In the genomic region with DNA sequence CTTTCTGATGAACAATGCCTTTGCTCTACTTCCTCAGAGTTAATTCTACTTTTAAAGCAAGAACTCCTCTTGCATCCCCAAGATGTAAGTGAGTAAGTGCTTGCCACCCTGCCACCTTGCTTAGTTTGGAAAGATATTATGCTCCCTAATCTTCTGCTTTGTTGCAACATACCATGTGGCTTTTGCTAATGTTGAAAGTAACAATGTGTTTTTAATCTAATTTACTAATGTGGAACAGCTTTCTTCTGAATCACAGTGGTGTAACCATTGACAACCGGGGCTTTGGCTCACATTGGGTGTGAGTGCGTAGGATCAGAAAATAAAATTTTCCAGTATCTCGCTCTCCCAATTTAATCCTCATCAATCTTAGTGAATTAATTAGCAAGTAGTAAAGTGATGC, we compare ENCODE assay signal across 24 cellular contexts.
DNase-seq lines count a peak whose midpoint lies in the region; ATAC-seq and TF ChIP-seq lines count a peak whose summit lies in the region.
"Had no signal": no experiment of that assay in that cellular context is flagged by ENCODE, and none has a peak within 500 bp of the region (broad histone marks: within the 10 kb centered on the region; RNA-seq: fewer than 3 reads in every experiment).

No MANE protein-coding gene starts in this region.

- DNase-seq in NCI-H1092 treated with DMSO at 0.1 percent for 48 hours (lab: John Stamatoyannopoulos, UW), result peak; percentile 19
- no peak for DNase-seq in NCI-H1092 (lab: John Stamatoyannopoulos, UW)
- DNase-seq in SK-N-DZ (ENCODE audit: low spot score), result peak; percentile 15
- DNase-seq in fibroblast of mammary gland (ENCODE audit: low read depth), result peak; percentile 40
- DNase-seq in sciatic nerve (ENCODE audit: low spot score), result no peak
- DNase-seq in DMS 273 treated with DMSO at 0.1 percent for 48 hours (lab: John Stamatoyannopoulos, UW), result no peak
- DNase-seq in globus pallidus (ENCODE audit: low spot score), result no peak
- DNase-seq: activated CD4-positive, alpha-beta T cell treated with anti-CD3 and anti-CD28 coated beads, Interleukin-2, amount 50 U/mL, for 48 hours; activated naive CD4-positive, alpha-beta T cell treated with anti-CD3 and anti-CD28 coated beads for 36 hours; AML-193; CD4-positive, alpha-beta T cell; H9; heart right ventricle; kidney glomerular epithelial cell; NCI-H510A; nephron progenitor cell; RPMI8226; stimulated activated naive CD4-positive, alpha-beta T cell treated with Interleukin-2 at 50 U/mL for 16 hours; T-helper 2 cell; testis had no signal

- no peak overlapping the region for H3K4me3 ChIP-seq in fibroblast of mammary gland (ENCODE audit: control insufficient read depth, low read depth, low read length)
- H3K4me3 ChIP-seq: GM12878, heart right ventricle, skin epidermis, testis had no signal

- no peak for TF ChIP-seq CTCF in fibroblast of mammary gland (conservative IDR thresholded peaks at IDR 0.05; ENCODE audit: control insufficient read depth, insufficient read depth, low read depth, low read length)

- ATAC-seq in sciatic nerve (peak; percentile 79), GM21381 (IDR thresholded peaks at IDR 0.05; ENCODE audit: unreplicated experiment) (no peak)
- ATAC-seq: activated CD4-positive, CD25-positive, alpha-beta regulatory T cell treated with anti-CD3 and anti-CD28 coated beads, Interleukin-2, amount 50 U/mL, for 24 hours; GM12878 had no signal

- intact Hi-C loops in sciatic nerve (cut with DNase I), result no loop called here

Comparison
In these comparisons a context has a peak if more than half of its experiments do, and no peak if none do; other contexts are left out.
1. DNase-seq: peak in NCI-H1092 treated with DMSO at 0.1 percent for 48 hours (single experiment), SK-N-DZ (single experiment) and fibroblast of mammary gland (single experiment); none in NCI-H1092 (single experiment), sciatic nerve (single experiment), DMS 273 treated with DMSO at 0.1 percent for 48 hours (single experiment) and globus pallidus (single experiment).